Comparison of ENCODE assay signal across 1 cellular context in the genomic region with DNA sequence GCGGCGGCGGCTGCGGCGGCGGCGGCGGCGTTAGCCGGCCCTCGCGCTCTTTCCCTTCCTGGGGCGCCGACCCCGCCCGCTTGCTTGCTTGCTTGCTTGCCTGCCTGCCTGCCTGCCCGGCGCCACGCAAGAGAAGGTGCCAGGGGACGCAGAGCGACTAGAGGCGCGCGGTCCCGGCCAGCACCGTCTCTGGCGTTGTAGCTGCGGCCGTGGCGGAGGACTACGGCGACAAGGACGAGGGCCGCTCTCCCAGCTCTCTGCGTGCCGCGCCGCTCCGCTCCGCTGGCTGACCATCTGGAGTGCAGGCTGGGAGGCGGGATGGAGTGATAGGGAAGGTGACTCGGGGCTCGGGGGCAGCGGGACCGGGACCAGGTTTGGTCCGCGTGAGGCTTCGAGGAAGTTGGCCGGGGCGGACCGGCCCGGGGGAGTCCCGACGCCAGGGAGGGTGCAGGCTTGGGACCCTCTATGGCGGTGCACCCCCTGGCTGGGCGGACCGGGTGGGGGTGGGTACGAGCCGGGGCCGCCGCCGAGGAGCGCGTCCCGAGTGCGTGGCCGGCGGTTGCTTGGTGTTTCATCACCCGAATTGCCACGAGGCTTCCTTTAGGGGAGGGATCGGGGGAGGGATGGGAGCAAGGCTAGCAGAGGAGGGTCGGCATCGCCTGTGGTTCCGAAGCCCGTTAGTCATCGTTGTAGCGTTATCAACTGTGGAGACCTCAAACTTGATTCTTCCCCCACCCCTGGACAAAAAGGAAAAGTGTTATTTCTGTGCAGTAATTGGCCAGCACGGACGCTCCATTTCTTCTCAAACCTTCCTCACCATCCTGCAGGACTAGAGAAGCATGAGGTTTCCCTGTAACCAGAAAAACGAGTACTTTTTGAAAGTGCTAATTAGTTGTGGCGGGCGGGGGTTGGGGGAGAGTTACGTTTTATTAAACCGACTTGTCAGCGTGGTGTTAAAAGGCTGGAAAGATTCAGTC.
TF ChIP-seq lines count a peak whose summit lies in the region.

No MANE protein-coding gene starts in this region.

TF ChIP-seq in K562, 482 proteins besides CTCF, POLR2A, EP300 and RAD21 (continued from another document and continues in another):
- TF ChIP-seq NBN (IDR thresholded peaks at IDR 0.05; ENCODE audit: low read depth) (no peak), SMARCA5 (IDR thresholded peaks at IDR 0.05) (peak; percentile 60; the same call in 1 of the 2 replicates), CBX2 (IDR thresholded peaks at IDR 0.05; ENCODE audit: insufficient read depth, low read length, poor library complexity, severe bottlenecking) (no peak), RNF2 (IDR thresholded peaks at IDR 0.05) (peak; percentile 88), CREM (IDR thresholded peaks at IDR 0.05; ENCODE audit: low read depth) (0 out of 2 replicates have a peak, but pooled peaks have one; percentile 21), POLR3G (IDR thresholded peaks at IDR 0.05; ENCODE audit: extremely low read depth, insufficient read length, insufficient replicate concordance) (no peak), LEF1 (IDR thresholded peaks at IDR 0.05) (peak; percentile 23; the same call in 1 of the 2 replicates), HDAC1 (IDR thresholded peaks at IDR 0.05) (peak in 1 of 2 experiments; percentile 70; a peak in 1 of 4 replicates), CUX1 (CRISPR knock-in tag; IDR thresholded peaks at IDR 0.05) (no peak), ZBTB43 (CRISPR knock-in tag; IDR thresholded peaks at IDR 0.05) (0 out of 2 replicates have a peak, but pooled peaks have one; percentile 64), ZBTB5 (IDR thresholded peaks at IDR 0.05) (no peak), E2F3 (CRISPR knock-in tag; IDR thresholded peaks at IDR 0.05) (0 out of 2 replicates have a peak, but pooled peaks have one; percentile 34), ZNF316 (IDR thresholded peaks at IDR 0.05) (peak; percentile 35; the same call in 1 of the 2 replicates), PHF8 (IDR thresholded peaks at IDR 0.05; ENCODE audit: borderline replicate concordance, low read length) (peak; percentile 92), SIN3A (IDR thresholded peaks at IDR 0.05; ENCODE audit: borderline replicate concordance in 2 of 2, control insufficient read depth in 1 of 2, low read depth in 2 of 2, low read length in 2 of 2) (0 out of 4 replicates have a peak, but pooled peaks of 1 of the 2 experiments have one; percentile 43), ZNF551 (CRISPR knock-in tag; IDR thresholded peaks at IDR 0.05) (no peak), ZC3H11A (IDR thresholded peaks at IDR 0.05; ENCODE audit: low read depth, low read length) (no peak), SMAD4 (CRISPR knock-in tag; conservative IDR thresholded peaks at IDR 0.05) (0 out of 2 replicates have a peak, but pooled peaks have one; percentile 74), ZNF174 (CRISPR knock-in tag; IDR thresholded peaks at IDR 0.05) (no peak), RBM34 (IDR thresholded peaks at IDR 0.05; ENCODE audit: borderline replicate concordance, insufficient read depth, low read length) (no peak), KAT7 (CRISPR knock-in tag; IDR thresholded peaks at IDR 0.05; ENCODE audit: borderline replicate concordance) (peak; percentile 97), ZNF589 (CRISPR knock-in tag; IDR thresholded peaks at IDR 0.05; ENCODE audit: low read depth) (peak; percentile 51; the same call in 1 of the 2 replicates), NCOA6 (IDR thresholded peaks at IDR 0.05) (no peak), SRSF3 (IDR thresholded peaks at IDR 0.05; ENCODE audit: insufficient read depth, low read length) (peak; percentile 100), RFX7 (CRISPR knock-in tag; IDR thresholded peaks at IDR 0.05) (no peak), TAF1 (IDR thresholded peaks at IDR 0.05; ENCODE audit: control insufficient read depth, extremely low read depth, insufficient read depth, low read length, severe bottlenecking) (peak; percentile 62), ZNF561 (CRISPR knock-in tag; conservative IDR thresholded peaks at IDR 0.05) (0 out of 2 replicates have a peak, but pooled peaks have one; percentile 24), KDM5B (IDR thresholded peaks at IDR 0.05; ENCODE audit: insufficient replicate concordance, low read depth, low read length) (peak; percentile 29), ZFPM2 (CRISPR knock-in tag; IDR thresholded peaks at IDR 0.05) (peak; percentile 40; the same call in 1 of the 2 replicates), POLR2AphosphoS5 (IDR thresholded peaks at IDR 0.05; ENCODE audit: control insufficient read depth, insufficient read depth, low read depth, low read length) (peak; percentile 77), XRCC5 (IDR thresholded peaks at IDR 0.05; ENCODE audit: low read depth, low read length) (0 out of 2 replicates have a peak, but pooled peaks have one; percentile 33), ZNF586 (CRISPR knock-in tag; conservative IDR thresholded peaks at IDR 0.05) (peak; percentile 98), NCOR1 (IDR thresholded peaks at IDR 0.05) (0 out of 2 replicates have a peak, but pooled peaks have one; percentile 35), MYC (IDR thresholded peaks at IDR 0.05; ENCODE audit: low read depth, low read length) (peak; percentile 100), MYC (CRISPR knock-in tag; IDR thresholded peaks at IDR 0.05; ENCODE audit: borderline replicate concordance, low read depth) (peak; percentile 98; the same call in 1 of the 2 replicates), HMG20B (CRISPR knock-in tag; IDR thresholded peaks at IDR 0.05) (peak; percentile 84; the same call in 1 of the 2 replicates), HMBOX1 (IDR thresholded peaks at IDR 0.05) (peak; percentile 98), SMARCA4 (IDR thresholded peaks at IDR 0.05) (peak; percentile 48; the same call in 1 of the 2 replicates), ZNF431 (CRISPR knock-in tag; IDR thresholded peaks at IDR 0.05) (no peak; the same call in 1 of the 2 replicates), HNRNPL (IDR thresholded peaks at IDR 0.05; ENCODE audit: low read depth, low read length) (0 out of 2 replicates have a peak, but pooled peaks have one; percentile 76), ZNF584 (CRISPR knock-in tag; IDR thresholded peaks at IDR 0.05; ENCODE audit: low read depth) (peak; percentile 42; the same call in 1 of the 2 replicates), RCOR1 (IDR thresholded peaks at IDR 0.05; ENCODE audit: borderline replicate concordance in 1 of 2, low read depth in 2 of 2, low read length in 2 of 2) (peak in 1 of 2 experiments; percentile 69; a peak in 1 of 4 replicates)
- TF ChIP-seq, protein P1, sequence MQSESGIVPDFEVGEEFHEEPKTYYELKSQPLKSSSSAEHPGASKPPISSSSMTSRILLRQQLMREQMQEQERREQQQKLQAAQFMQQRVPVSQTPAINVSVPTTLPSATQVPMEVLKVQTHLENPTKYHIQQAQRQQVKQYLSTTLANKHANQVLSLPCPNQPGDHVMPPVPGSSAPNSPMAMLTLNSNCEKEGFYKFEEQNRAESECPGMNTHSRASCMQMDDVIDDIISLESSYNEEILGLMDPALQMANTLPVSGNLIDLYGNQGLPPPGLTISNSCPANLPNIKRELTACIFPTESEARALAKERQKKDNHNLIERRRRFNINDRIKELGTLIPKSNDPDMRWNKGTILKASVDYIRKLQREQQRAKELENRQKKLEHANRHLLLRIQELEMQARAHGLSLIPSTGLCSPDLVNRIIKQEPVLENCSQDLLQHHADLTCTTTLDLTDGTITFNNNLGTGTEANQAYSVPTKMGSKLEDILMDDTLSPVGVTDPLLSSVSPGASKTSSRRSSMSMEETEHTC (IDR thresholded peaks at IDR 0.05), result peak; percentile 89
- TF ChIP-seq, protein P2, sequence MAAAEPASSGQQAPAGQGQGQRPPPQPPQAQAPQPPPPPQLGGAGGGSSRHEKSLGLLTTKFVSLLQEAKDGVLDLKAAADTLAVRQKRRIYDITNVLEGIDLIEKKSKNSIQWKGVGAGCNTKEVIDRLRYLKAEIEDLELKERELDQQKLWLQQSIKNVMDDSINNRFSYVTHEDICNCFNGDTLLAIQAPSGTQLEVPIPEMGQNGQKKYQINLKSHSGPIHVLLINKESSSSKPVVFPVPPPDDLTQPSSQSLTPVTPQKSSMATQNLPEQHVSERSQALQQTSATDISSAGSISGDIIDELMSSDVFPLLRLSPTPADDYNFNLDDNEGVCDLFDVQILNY (CRISPR knock-in tag; IDR thresholded peaks at IDR 0.05), result no peak
